In genomic region chr6:34912715-34913464, GRCh38 we compare ENCODE assay signal across 10 cellular contexts. TPM values are rescaled to one million over a fixed set of nuclear protein-coding genes. Genes with fewer than 3 reads are reported as not detected.
DNase-seq lines count a peak whose midpoint lies in the region; ATAC-seq and TF ChIP-seq lines count a peak whose summit lies in the region.
"Had no signal": no experiment of that assay in that cellular context is flagged by ENCODE, and none has a peak within 500 bp of the region (broad histone marks: within the 10 kb centered on the region; RNA-seq: fewer than 3 reads in every experiment).

No MANE protein-coding gene starts in this region.

- H3K4me1 Mint-ChIP-seq in activated CD4-positive, alpha-beta memory T cell treated with anti-CD3 and anti-CD28 coated beads, Interleukin-2, amount 10 ng/mL, durations not matched to agents 7 days and 5 days = peaks cover 26% of the 10 kb centered on the region

- TF ChIP-seq CTCF in mucosa of descending colon (IDR thresholded peaks at IDR 0.05) = no peak

- intact Hi-C loops in mucosa of descending colon (cut with DNase I, micrococcal nuclease) (no loop called here), cardiac septum (cut with DNase I) (no loop called here)

- H3K9me3 Mint-ChIP-seq in activated CD4-positive, alpha-beta memory T cell treated with anti-CD3 and anti-CD28 coated beads, Interleukin-2, amount 10 ng/mL, durations not matched to agents 7 days and 5 days = no peaks in the 10 kb centered on the region

- peaks cover 50% of the 10 kb centered on the region for H3K27me3 Mint-ChIP-seq in activated CD4-positive, alpha-beta memory T cell treated with anti-CD3 and anti-CD28 coated beads, Interleukin-2, amount 10 ng/mL, durations not matched to agents 7 days and 5 days

- H3K4me3 Mint-ChIP-seq in activated CD4-positive, alpha-beta memory T cell treated with anti-CD3 and anti-CD28 coated beads, Interleukin-2, amount 10 ng/mL, durations not matched to agents 7 days and 5 days = peak overlapping the region; percentile 21

- no peak overlapping the region for H3K4me3 ChIP-seq in mucosa of descending colon
- H3K4me3 ChIP-seq: SK-N-MC had no signal

- H3K36me3 Mint-ChIP-seq in activated CD4-positive, alpha-beta memory T cell treated with anti-CD3 and anti-CD28 coated beads, Interleukin-2, amount 10 ng/mL, durations not matched to agents 7 days and 5 days (ENCODE audit: low read depth) = peaks cover under 1% of the 10 kb centered on the region

- POLR2A ChIA-PET in activated CD4-positive, alpha-beta memory T cell treated with anti-CD3 and anti-CD28 coated beads, Interleukin-2, amount 10 ng/mL, durations not matched to agents 7 days and 5 days (lab: Charles Lee) = interaction anchor here (1.9 kb wide), 1 partner anchor 25 kb away, joined by 6 read pairs; the partner anchor contains the start of gene TAF11

- peak overlapping the region; percentile 2 for H3K27ac Mint-ChIP-seq in activated CD4-positive, alpha-beta memory T cell treated with anti-CD3 and anti-CD28 coated beads, Interleukin-2, amount 10 ng/mL, durations not matched to agents 7 days and 5 days

- CTCF ChIA-PET in activated CD4-positive, alpha-beta memory T cell treated with anti-CD3 and anti-CD28 coated beads, Interleukin-2, amount 10 ng/mL, durations not matched to agents 7 days and 5 days (lab: Charles Lee) = no interaction called here

- ATAC-seq in GM18502 (IDR thresholded peaks at IDR 0.05; ENCODE audit: poor library complexity, unreplicated experiment) (peak; percentile 60), HG03103 (IDR thresholded peaks at IDR 0.05; ENCODE audit: low read depth, unreplicated experiment) (peak; percentile 68), mucosa of descending colon (peak; percentile 45)

- H3K9me3 ChIP-seq in mucosa of descending colon = no peaks in the 10 kb centered on the region

- DNase-seq in activated CD4-positive, alpha-beta memory T cell treated with anti-CD3 and anti-CD28 coated beads, Interleukin-2, amount 10 ng/mL, durations not matched to agents 7 days and 5 days = peak; percentile 55
- DNase-seq in mucosa of descending colon (no peak), NCI-H2029 treated with DMSO at 0.1 percent for 48 hours (lab: John Stamatoyannopoulos, UW) (no peak), NCI-H345 treated with DMSO at 0.1 percent for 48 hours (lab: John Stamatoyannopoulos, UW; ENCODE audit: unreplicated experiment) (no peak), cardiac septum (ENCODE audit: low spot score) (no peak), DMS 273 treated with DMSO at 0.1 percent for 48 hours (lab: John Stamatoyannopoulos, UW) (no peak)

- H3K4me1 ChIP-seq in mucosa of descending colon (ENCODE audit: low read depth) = peaks cover 3% of the 10 kb centered on the region
- H3K4me1 ChIP-seq: parathyroid adenoma had no signal

- no peaks in the 10 kb centered on the region for H3K36me3 ChIP-seq in mucosa of descending colon (ENCODE audit: low read depth)

RNA-seq across cellular contexts. Expression of gene ANKS1A, which starts 23.8 kb away (rescaled TPM):
- total RNA-seq in activated CD4-positive, alpha-beta memory T cell treated with anti-CD3 and anti-CD28 coated beads, Interleukin-2, amount 10 ng/mL, durations not matched to agents 7 days and 5 days = 1 to 10 TPM; 8.8 to 9.5 TPM
- total RNA-seq in mucosa of descending colon (10 to 100 TPM; 30.0 to 62.4 (median 33.3) TPM), cardiac septum (29.5 TPM)

RNA-seq across cellular contexts. Expression of gene TAF11, which starts 25.0 kb away (rescaled TPM):
- total RNA-seq in activated CD4-positive, alpha-beta memory T cell treated with anti-CD3 and anti-CD28 coated beads, Interleukin-2, amount 10 ng/mL, durations not matched to agents 7 days and 5 days = 10 to 100 TPM; 27.4 to 28.5 TPM
- total RNA-seq in mucosa of descending colon (10 to 100 TPM; 23.2 to 26.8 (median 24.2) TPM), cardiac septum (20.0 TPM)
